Comparison of ENCODE assay signal across 25 cellular contexts in genomic region chr16:71201556-71201955, GRCh38. TPM values are rescaled to one million over a fixed set of nuclear protein-coding genes. Genes with fewer than 3 reads are reported as not detected.
"Had no signal": no experiment of that assay in that cellular context is flagged by ENCODE, and none has a peak within 500 bp of the region (broad histone marks: within the 10 kb centered on the region; RNA-seq: fewer than 3 reads in every experiment).

No MANE protein-coding gene starts in this region.

- H3K4me2 ChIP-seq: KMS-11 had no signal

- H3K27me3 ChIP-seq: Peyer's patch, SJSA1 had no signal

- ATAC-seq: K562 had no signal

- H3K4me1 ChIP-seq: Peyer's patch, SJSA1 had no signal

- H3K9me3 ChIP-seq: SJSA1 had no signal

- H3K36me3 ChIP-seq: Peyer's patch, SJSA1 had no signal

- H3K27ac ChIP-seq: HL-60, KMS-11, Peyer's patch, SJSA1, SK-N-MC had no signal

- H3K9ac ChIP-seq: KMS-11 had no signal

- DNase-seq: Kasumi-1, MV-4-11, NCI-H1048, NCI-H1105, NCI-H1417, NCI-H1436 treated with DMSO at 0.1 percent for 48 hours, NCI-H1694, NCI-H1930, NCI-H2081, NCI-H2107, NCI-H2227 treated with DMSO at 0.1 percent for 48 hours, NCI-H446, NCI-H510A, NCI-H524 treated with DMSO at 0.1 percent for 48 hours, NCI-H69, NCI-H774, Peyer's patch, Right ventricle myocardium superior, SIG-M5 had no signal

- H3K4me3 ChIP-seq: K562, Peyer's patch, SJSA1, SK-N-MC had no signal

RNA-seq across cellular contexts. Expression of gene HYDIN, which starts 29.0 kb away (rescaled TPM):
- polyA plus RNA-seq: IgD-negative memory B cell had no signal
